In the genomic region with DNA sequence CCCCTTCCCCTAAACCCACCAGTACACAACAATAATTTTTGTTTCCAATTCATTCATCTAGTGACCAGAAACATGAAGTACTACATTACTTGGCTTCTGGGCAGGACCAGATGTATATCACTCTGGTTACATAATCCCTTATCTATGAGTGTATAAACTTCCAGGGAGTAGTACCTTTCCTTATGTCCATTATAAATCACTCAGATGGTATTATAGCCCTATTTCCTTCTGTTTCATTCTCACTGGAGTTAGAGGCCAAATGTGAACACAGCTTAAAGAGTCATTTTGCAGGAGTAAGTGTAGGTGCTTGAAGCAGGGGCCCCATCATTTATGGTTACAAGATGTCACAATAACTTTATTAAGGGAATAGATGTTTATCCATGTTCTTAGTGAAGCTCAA, we compare ENCODE assay signal across 19 cellular contexts.
"Had no signal": no experiment of that assay in that cellular context is flagged by ENCODE, and none has a peak within 500 bp of the region (broad histone marks: within the 10 kb centered on the region; RNA-seq: fewer than 3 reads in every experiment).

No MANE protein-coding gene starts in this region.

- FAIRE-seq: RCC 7860 had no signal

- DNase-seq: KBM-7, MV-4-11, NCI-H1048, NCI-H1105, NCI-H1417, NCI-H1436 treated with DMSO at 0.1 percent for 48 hours, NCI-H1694, NCI-H187 treated with DMSO at 0.1 percent for 48 hours, NCI-H2029 treated with DMSO at 0.1 percent for 48 hours, NCI-H2171 treated with DMSO at 0.1 percent for 48 hours, NCI-H345, NCI-H446 treated with DMSO at 0.1 percent for 48 hours, NCI-H510A treated with DMSO at 0.1 percent for 48 hours, NCI-H69, NCI-H774, Right ventricle myocardium superior, RPMI8226, SIG-M5 had no signal
